In genomic region chr2:37634914-37635358, GRCh38 we compare ENCODE assay signal across 10 cellular contexts. TPM values are rescaled to one million over a fixed set of nuclear protein-coding genes. Genes with fewer than 3 reads are reported as not detected.
DNase-seq lines count a peak whose midpoint lies in the region; ATAC-seq, FAIRE-seq and TF ChIP-seq lines count a peak whose summit lies in the region.
"Had no signal": no experiment of that assay in that cellular context is flagged by ENCODE, and none has a peak within 500 bp of the region (broad histone marks: within the 10 kb centered on the region; RNA-seq: fewer than 3 reads in every experiment).

No MANE protein-coding gene starts in this region.

- no peak for FAIRE-seq in GM12892 (lab: Jason Lieb, UNC)
- FAIRE-seq: pancreas had no signal

- peak overlapping the region; percentile 86 for H3K27ac Mint-ChIP-seq in activated T-helper 1 cell treated with anti-CD3 and anti-CD28 coated beads, Interleukin-12 subunit alpha, Interleukin-12 subunit beta, Interleukin-2, Interleukin-4 antibody, amounts not matched to agents 30 ng/mL and 10 ng/mL and 1 ng/mL, durations not matched to agents 14 hours and 24 hours and 36 hours

- no peak overlapping the region for H2BK5ac ChIP-seq in mesenchymal stem cell (ENCODE audit: low read depth, low read length, poor library complexity, severe bottlenecking)

- no peaks in the 10 kb centered on the region for H3K79me1 ChIP-seq in mesenchymal stem cell (replicated peaks; ENCODE audit: low read length, poor library complexity, severe bottlenecking)

- H3K36me3 ChIP-seq in mesenchymal stem cell (ENCODE audit: control insufficient read depth in 1 of 2, insufficient read depth in 2 of 2, low read depth in 1 of 2, low read length in 2 of 2) (no peaks in the 10 kb centered on the region), gastroesophageal sphincter (no peaks in the 10 kb centered on the region), left ventricle myocardium inferior (no peaks in the 10 kb centered on the region)
- H3K36me3 ChIP-seq: pancreas had no signal

- H3K23ac ChIP-seq in mesenchymal stem cell (ENCODE audit: low read length in 2 of 2) = no peak overlapping the region

- no peak for DNase-seq in GM12892 (ENCODE audit: insufficient read length)
- no peak for DNase-seq in activated T-helper 1 cell treated with anti-CD3 and anti-CD28 coated beads, Interleukin-12 subunit alpha, Interleukin-12 subunit beta, Interleukin-2, Interleukin-4 antibody, amounts not matched to agents 30 ng/mL and 10 ng/mL and 1 ng/mL, durations not matched to agents 14 hours and 24 hours and 36 hours (ENCODE audit: low spot score)
- DNase-seq in mesenchymal stem cell = no peak
- DNase-seq in kidney tubule cell (ENCODE audit: low spot score) = no peak
- DNase-seq in NCI-H1105 (lab: John Stamatoyannopoulos, UW) = no peak
- no peak for DNase-seq in left ventricle myocardium inferior
- DNase-seq: NCI-H446 treated with DMSO at 0.1 percent for 48 hours, pancreas had no signal

- no peak overlapping the region for H2AK5ac ChIP-seq in mesenchymal stem cell (ENCODE audit: low read length, severe bottlenecking)

- no peak overlapping the region for H2BK120ac ChIP-seq in mesenchymal stem cell (ENCODE audit: low read depth, low read length)

- peak overlapping the region; percentile 53 to 92 for H2BK12ac ChIP-seq in mesenchymal stem cell (ENCODE audit: low read length in 2 of 2)

- H3K27me3 Mint-ChIP-seq in activated T-helper 1 cell treated with anti-CD3 and anti-CD28 coated beads, Interleukin-12 subunit alpha, Interleukin-12 subunit beta, Interleukin-2, Interleukin-4 antibody, amounts not matched to agents 30 ng/mL and 10 ng/mL and 1 ng/mL, durations not matched to agents 14 hours and 24 hours and 36 hours (ENCODE audit: insufficient read depth) = peaks cover 18% of the 10 kb centered on the region

- H3K4ac ChIP-seq in mesenchymal stem cell (ENCODE audit: low read depth in 1 of 2, low read length in 2 of 2) = peak overlapping the region; percentile 19 to 58

- intact Hi-C loops in activated T-helper 1 cell treated with anti-CD3 and anti-CD28 coated beads, Interleukin-12 subunit alpha, Interleukin-12 subunit beta, Interleukin-2, Interleukin-4 antibody, amounts not matched to agents 30 ng/mL and 10 ng/mL and 1 ng/mL, durations not matched to agents 14 hours and 24 hours and 36 hours (cut with micrococcal nuclease) = loop anchor here (1.0 to 5.0 kb wide), 12 partner anchors 11 to 1017 kb away; partner anchors contain the start of genes CEBPZ and NDUFAF7
- intact Hi-C loops in left ventricle myocardium inferior (cut with micrococcal nuclease) = no loop called here

- H3K14ac ChIP-seq in mesenchymal stem cell (ENCODE audit: low read length in 2 of 2) = no peak overlapping the region

- H4K91ac ChIP-seq in mesenchymal stem cell (ENCODE audit: low read length) = no peak overlapping the region

- peak; percentile 83; the same call in 1 of the 2 replicates for TF ChIP-seq POLR2A in GM12892 (IDR thresholded peaks at IDR 0.05; ENCODE audit: low read depth, low read length)
- TF ChIP-seq POLR2A in gastroesophageal sphincter (IDR thresholded peaks at IDR 0.05) = no peak

- no peaks in the 10 kb centered on the region for H3K9me3 Mint-ChIP-seq in activated T-helper 1 cell treated with anti-CD3 and anti-CD28 coated beads, Interleukin-12 subunit alpha, Interleukin-12 subunit beta, Interleukin-2, Interleukin-4 antibody, amounts not matched to agents 30 ng/mL and 10 ng/mL and 1 ng/mL, durations not matched to agents 14 hours and 24 hours and 36 hours

- no peak overlapping the region for H4K8ac ChIP-seq in mesenchymal stem cell (ENCODE audit: low read length)

- H2BK15ac ChIP-seq in mesenchymal stem cell (ENCODE audit: low read depth, poor library complexity, severe bottlenecking) = peak overlapping the region; percentile 15

- peaks cover 2% of the 10 kb centered on the region for H3K4me1 ChIP-seq in mesenchymal stem cell (ENCODE audit: control insufficient read depth, insufficient read depth, low read depth, low read length)
- no peaks in the 10 kb centered on the region for H3K4me1 ChIP-seq in gastroesophageal sphincter
- peaks cover 24% of the 10 kb centered on the region for H3K4me1 ChIP-seq in left ventricle myocardium inferior

- TF ChIP-seq CTCF in gastroesophageal sphincter (IDR thresholded peaks at IDR 0.05) (no peak), left ventricle myocardium inferior (IDR thresholded peaks at IDR 0.05; ENCODE audit: borderline replicate concordance) (no peak)

- peak overlapping the region; percentile 10 for H3K9ac ChIP-seq in mesenchymal stem cell (ENCODE audit: low read length)

- 96% methylated on average over 6 of the region's 7 CpGs for WGBS in mesenchymal stem cell
- 87 to 98% methylated on average over 4 to 7 of the region's 7 CpGs for WGBS in gastroesophageal sphincter (ENCODE audit: low coverage in 1 of 2), 2 donors

- no peak for TF ChIP-seq EP300 in gastroesophageal sphincter (IDR thresholded peaks at IDR 0.05)

- ATAC-seq in GM21825 (IDR thresholded peaks at IDR 0.05; ENCODE audit: unreplicated experiment) = peak; percentile 11
- no peak for ATAC-seq in gastroesophageal sphincter

- H3K9me3 ChIP-seq in mesenchymal stem cell (ENCODE audit: control insufficient read depth, low read length) (no peaks in the 10 kb centered on the region), gastroesophageal sphincter (no peaks in the 10 kb centered on the region), left ventricle myocardium inferior (replicated peaks) (no peaks in the 10 kb centered on the region)
- H3K9me3 ChIP-seq: pancreas had no signal

- H3K4me3 ChIP-seq in mesenchymal stem cell (ENCODE audit: insufficient read depth in 1 of 2, low read depth in 1 of 2, low read length in 2 of 2) (no peak overlapping the region), gastroesophageal sphincter (no peak overlapping the region), left ventricle myocardium inferior (no peak overlapping the region)
- H3K4me3 ChIP-seq: pancreas had no signal

- H3K4me1 Mint-ChIP-seq in activated T-helper 1 cell treated with anti-CD3 and anti-CD28 coated beads, Interleukin-12 subunit alpha, Interleukin-12 subunit beta, Interleukin-2, Interleukin-4 antibody, amounts not matched to agents 30 ng/mL and 10 ng/mL and 1 ng/mL, durations not matched to agents 14 hours and 24 hours and 36 hours (ENCODE audit: low read depth) = peaks cover 45% of the 10 kb centered on the region

- H2AFZ ChIP-seq in mesenchymal stem cell (ENCODE audit: low read depth, low read length) = no peak overlapping the region

- H3K4me2 ChIP-seq in mesenchymal stem cell (ENCODE audit: low read length, poor library complexity, severe bottlenecking) = no peak overlapping the region

- no peaks in the 10 kb centered on the region for H3K36me3 Mint-ChIP-seq in activated T-helper 1 cell treated with anti-CD3 and anti-CD28 coated beads, Interleukin-12 subunit alpha, Interleukin-12 subunit beta, Interleukin-2, Interleukin-4 antibody, amounts not matched to agents 30 ng/mL and 10 ng/mL and 1 ng/mL, durations not matched to agents 14 hours and 24 hours and 36 hours (ENCODE audit: low read depth)

- H3K4me3 Mint-ChIP-seq in activated T-helper 1 cell treated with anti-CD3 and anti-CD28 coated beads, Interleukin-12 subunit alpha, Interleukin-12 subunit beta, Interleukin-2, Interleukin-4 antibody, amounts not matched to agents 30 ng/mL and 10 ng/mL and 1 ng/mL, durations not matched to agents 14 hours and 24 hours and 36 hours = peak overlapping the region; percentile 34

- H3K27me3 ChIP-seq in mesenchymal stem cell (ENCODE audit: control insufficient read depth in 1 of 2, insufficient read depth in 1 of 2, low read length in 2 of 2) (no peaks in the 10 kb centered on the region), gastroesophageal sphincter (no peaks in the 10 kb centered on the region), left ventricle myocardium inferior (ENCODE audit: low read depth) (no peaks in the 10 kb centered on the region)
- H3K27me3 ChIP-seq: pancreas had no signal

- H3K27ac ChIP-seq in mesenchymal stem cell (ENCODE audit: low read length, poor library complexity, severe bottlenecking) (no peak overlapping the region), gastroesophageal sphincter (no peak overlapping the region), left ventricle myocardium inferior (replicated peaks) (no peak overlapping the region)
- H3K27ac ChIP-seq: pancreas had no signal

- H3K18ac ChIP-seq in mesenchymal stem cell (ENCODE audit: low read depth in 1 of 2, low read length in 2 of 2) = peak overlapping the region; percentile 16 to 25

RNA-seq across cellular contexts. Expression of gene CDC42EP3, which starts 36.5 kb away (rescaled TPM):
- 56.5 TPM for polyA plus RNA-seq in GM12892 (2012; ENCODE audit: missing spikeins)
- 10.1 and 10.7 TPM in 2 replicates for total RNA-seq in activated T-helper 1 cell treated with anti-CD3 and anti-CD28 coated beads, Interleukin-12 subunit alpha, Interleukin-12 subunit beta, Interleukin-2, Interleukin-4 antibody, amounts not matched to agents 30 ng/mL and 10 ng/mL and 1 ng/mL, durations not matched to agents 14 hours and 24 hours and 36 hours
- 117 TPM for polyA plus RNA-seq in mesenchymal stem cell (2013, experiment 1 of 2)
- polyA plus RNA-seq in mesenchymal stem cell (2013, experiment 2 of 2) = 117 TPM
- total RNA-seq in gastroesophageal sphincter (100 to 1,000 TPM in 2 of 4 donors, 10 to 100 TPM in 2; 39.4 to 198 (median 87.4) TPM), left ventricle myocardium inferior (81.9 TPM)
